Comparison of ENCODE assay signal across 15 cellular contexts in genomic region chr17:75373290-75373689, GRCh38. TPM values are rescaled to one million over a fixed set of nuclear protein-coding genes. Genes with fewer than 3 reads are reported as not detected.
DNase-seq lines count a peak whose midpoint lies in the region; ATAC-seq and TF ChIP-seq lines count a peak whose summit lies in the region.
"Had no signal": no experiment of that assay in that cellular context is flagged by ENCODE, and none has a peak within 500 bp of the region (broad histone marks: within the 10 kb centered on the region; RNA-seq: fewer than 3 reads in every experiment).

No MANE protein-coding gene starts in this region.

- no peak for DNase-seq in activated T-cell treated with anti-CD3 and anti-CD28 coated beads, Interleukin-2, amount 50 U/mL, for 72 hours
- no peak for DNase-seq in activated T-cell treated with anti-CD3 and anti-CD28 coated beads, Interleukin-2, amount 50 U/mL, for 4 hours
- DNase-seq in GM23338 (ENCODE audit: low spot score) = no peak
- no peak for DNase-seq in heart left ventricle
- DNase-seq in stimulated activated naive B cell treated with anti-CD40 and anti-IgM and Interleukin-4, amounts not matched to agents 10 μg/mL and 1 μg/mL and 100 μg/mL, for 72 hours = no peak
- no peak for DNase-seq in NK-92 treated with Interleukin-12 subunit alpha and Interleukin-12 subunit beta, amount 100 ng/mL, for 24 hours (lab: John Stamatoyannopoulos, UW)
- DNase-seq: BE2C, DMS79 treated with DMSO at 0.1 percent for 48 hours, NCI-H1105, NCI-H2107, NCI-H510A, NCI-H748 treated with DMSO at 0.1 percent for 48 hours, PC-9 had no signal

- no peak overlapping the region for H3K4me2 ChIP-seq in GM23338
- H3K4me2 ChIP-seq: PC-9 had no signal

- H3F3A ChIP-seq in GM23338 (replicated peaks; ENCODE audit: low read depth) = 0 out of 2 replicates have a peak, but pooled peaks cover 5% of the 10 kb centered on the region

- peaks cover 68% of the 10 kb centered on the region for H3K4me1 Mint-ChIP-seq in activated T-cell treated with anti-CD3 and anti-CD28 coated beads, Interleukin-2, amount 50 U/mL, for 72 hours (ENCODE audit: low read depth)
- H3K4me1 Mint-ChIP-seq in activated T-cell treated with anti-CD3 and anti-CD28 coated beads, Interleukin-2, amount 50 U/mL, for 4 hours (ENCODE audit: low read depth) = peaks cover 61% of the 10 kb centered on the region
- peaks cover 23% of the 10 kb centered on the region for H3K4me1 Mint-ChIP-seq in GM23338
- H3K4me1 Mint-ChIP-seq in stimulated activated naive B cell treated with anti-CD40 and anti-IgM and Interleukin-4, amounts not matched to agents 10 μg/mL and 1 μg/mL and 100 μg/mL, for 72 hours = peaks cover 45 to 86% of the 10 kb centered on the region in 2 donors

- TF ChIP-seq CTCF in GM23338 (conservative IDR thresholded peaks at IDR 0.05; ENCODE audit: low read depth in 2 of 2) = no peak
- TF ChIP-seq CTCF in heart left ventricle (IDR thresholded peaks at IDR 0.05) = no peak

- no peak overlapping the region for H3K4me3 Mint-ChIP-seq in activated T-cell treated with anti-CD3 and anti-CD28 coated beads, Interleukin-2, amount 50 U/mL, for 72 hours
- H3K4me3 Mint-ChIP-seq in activated T-cell treated with anti-CD3 and anti-CD28 coated beads, Interleukin-2, amount 50 U/mL, for 4 hours = no peak overlapping the region
- H3K4me3 Mint-ChIP-seq in GM23338 = no peak overlapping the region
- peak overlapping the region in 1 of 2 donors; percentile 14 for H3K4me3 Mint-ChIP-seq in stimulated activated naive B cell treated with anti-CD40 and anti-IgM and Interleukin-4, amounts not matched to agents 10 μg/mL and 1 μg/mL and 100 μg/mL, for 72 hours

- H3K27me3 ChIP-seq in GM23338 (ENCODE audit: insufficient read depth) (no peaks in the 10 kb centered on the region), heart left ventricle (no peaks in the 10 kb centered on the region)
- H3K27me3 ChIP-seq: BE2C had no signal

- H4K20me1 ChIP-seq in GM23338 (replicated peaks; ENCODE audit: insufficient read depth) = peaks cover 56% of the 10 kb centered on the region

- H3K9me3 ChIP-seq in heart left ventricle = no peaks in the 10 kb centered on the region
- H3K9me3 ChIP-seq: BE2C had no signal

- intact Hi-C loops in heart left ventricle (cut with DNase I) = no loop called here

- H2AFZ ChIP-seq in GM23338 = no peak overlapping the region
- H2AFZ ChIP-seq: PC-9 had no signal

- no peak for TF ChIP-seq POLR2A in heart left ventricle (IDR thresholded peaks at IDR 0.05)

- H3K79me2 ChIP-seq in GM23338 (replicated peaks; ENCODE audit: insufficient read depth) = peaks cover 100% of the 10 kb centered on the region

- H3K27ac Mint-ChIP-seq in activated T-cell treated with anti-CD3 and anti-CD28 coated beads, Interleukin-2, amount 50 U/mL, for 72 hours = peak overlapping the region; percentile 49
- no peak overlapping the region for H3K27ac Mint-ChIP-seq in GM23338
- H3K27ac Mint-ChIP-seq in stimulated activated naive B cell treated with anti-CD40 and anti-IgM and Interleukin-4, amounts not matched to agents 10 μg/mL and 1 μg/mL and 100 μg/mL, for 72 hours = peak overlapping the region; percentile 9

- no peaks in the 10 kb centered on the region for H3K9me3 Mint-ChIP-seq in activated T-cell treated with anti-CD3 and anti-CD28 coated beads, Interleukin-2, amount 50 U/mL, for 72 hours
- no peaks in the 10 kb centered on the region for H3K9me3 Mint-ChIP-seq in activated T-cell treated with anti-CD3 and anti-CD28 coated beads, Interleukin-2, amount 50 U/mL, for 4 hours
- no peaks in the 10 kb centered on the region for H3K9me3 Mint-ChIP-seq in GM23338
- H3K9me3 Mint-ChIP-seq in stimulated activated naive B cell treated with anti-CD40 and anti-IgM and Interleukin-4, amounts not matched to agents 10 μg/mL and 1 μg/mL and 100 μg/mL, for 72 hours = no peaks in the 10 kb centered on the region

- H3K4me3 ChIP-seq in GM23338 (no peak overlapping the region), heart left ventricle (no peak overlapping the region)
- H3K4me3 ChIP-seq: K562, PC-9 had no signal

- no peaks in the 10 kb centered on the region for H3K27me3 Mint-ChIP-seq in activated T-cell treated with anti-CD3 and anti-CD28 coated beads, Interleukin-2, amount 50 U/mL, for 72 hours (ENCODE audit: low read depth)
- no peaks in the 10 kb centered on the region for H3K27me3 Mint-ChIP-seq in activated T-cell treated with anti-CD3 and anti-CD28 coated beads, Interleukin-2, amount 50 U/mL, for 4 hours (ENCODE audit: low read depth)
- H3K27me3 Mint-ChIP-seq in GM23338 (ENCODE audit: insufficient read depth, low read depth, poor library complexity) = no peaks in the 10 kb centered on the region
- H3K27me3 Mint-ChIP-seq in stimulated activated naive B cell treated with anti-CD40 and anti-IgM and Interleukin-4, amounts not matched to agents 10 μg/mL and 1 μg/mL and 100 μg/mL, for 72 hours = no peaks in the 10 kb centered on the region

- H3K9me2 ChIP-seq in GM23338 (ENCODE audit: insufficient read depth) = no peaks in the 10 kb centered on the region

- peaks cover 3 to 4% of the 10 kb centered on the region in 2 donors for H3K36me3 Mint-ChIP-seq in activated T-cell treated with anti-CD3 and anti-CD28 coated beads, Interleukin-2, amount 50 U/mL, for 72 hours (ENCODE audit: insufficient read depth in 2 of 2)
- peaks cover 26% of the 10 kb centered on the region for H3K36me3 Mint-ChIP-seq in activated T-cell treated with anti-CD3 and anti-CD28 coated beads, Interleukin-2, amount 50 U/mL, for 4 hours (ENCODE audit: insufficient read depth)
- H3K36me3 Mint-ChIP-seq in GM23338 (ENCODE audit: low read depth) = peaks cover 12% of the 10 kb centered on the region; the same call in 2 of the 3 replicates
- peaks cover 52 to 54% of the 10 kb centered on the region in 2 donors for H3K36me3 Mint-ChIP-seq in stimulated activated naive B cell treated with anti-CD40 and anti-IgM and Interleukin-4, amounts not matched to agents 10 μg/mL and 1 μg/mL and 100 μg/mL, for 72 hours

- H3K36me3 ChIP-seq in GM23338 (ENCODE audit: insufficient read depth) = no peaks in the 10 kb centered on the region
- H3K36me3 ChIP-seq in heart left ventricle = peaks cover 0 to 29% (median 12%) of the 10 kb centered on the region in 9 donors

- H3K27ac ChIP-seq in GM23338 (ENCODE audit: low read depth) (0 out of 2 replicates have a peak overlapping the region, but pooled peaks have one; percentile 19), heart left ventricle (no peak overlapping the region)
- H3K27ac ChIP-seq: PC-9 had no signal

- 36 to 53% (median 44%) methylated on average over 4 of the region's 4 CpGs for WGBS in heart left ventricle, 4 donors

- peaks cover 37% of the 10 kb centered on the region for H3K4me1 ChIP-seq in GM23338 (ENCODE audit: insufficient read depth)
- peaks cover 3 to 54% (median 27%) of the 10 kb centered on the region in 12 donors for H3K4me1 ChIP-seq in heart left ventricle

- no peak for ATAC-seq in activated T-cell treated with anti-CD3 and anti-CD28 coated beads, Interleukin-2, amount 50 U/mL, for 72 hours (replicated peaks in 1 of 2)
- ATAC-seq in activated T-cell treated with anti-CD3 and anti-CD28 coated beads, Interleukin-2, amount 50 U/mL, for 4 hours = no peak
- ATAC-seq in GM23338 = no peak
- ATAC-seq in heart left ventricle = peak; percentile 43 to 83 (median 62)
- no peak for ATAC-seq in stimulated activated naive B cell treated with anti-CD40 and anti-IgM and Interleukin-4, amounts not matched to agents 10 μg/mL and 1 μg/mL and 100 μg/mL, for 72 hours (replicated peaks)
- no peak for ATAC-seq in GM21360 (IDR thresholded peaks at IDR 0.05; ENCODE audit: unreplicated experiment)
- ATAC-seq: K562 had no signal

TF ChIP-seq in GM23338, 12 proteins besides CTCF, POLR2A, EP300 and RAD21:
- TF ChIP-seq CREB1 (CRISPR knock-in tag; IDR thresholded peaks at IDR 0.05; ENCODE audit: low read depth) (no peak), EZH2phosphoT487 (IDR thresholded peaks at IDR 0.05; ENCODE audit: unreplicated experiment) (no peak)

RNA-seq across cellular contexts. Expression of gene GRB2, which starts 32.2 kb away (rescaled TPM):
- total RNA-seq in activated T-cell treated with anti-CD3 and anti-CD28 coated beads, Interleukin-2, amount 50 U/mL, for 72 hours = 100 to 1,000 TPM; 209 to 218 TPM
- 100 to 1,000 TPM; 186 to 210 (median 207) TPM for total RNA-seq in activated T-cell treated with anti-CD3 and anti-CD28 coated beads, Interleukin-2, amount 50 U/mL, for 4 hours
- total RNA-seq in GM23338 (2014; rRNA removed; shearing (Covaris generic)) = 112 and 121 TPM in 2 replicates
- polyA plus RNA-seq in GM23338 (2016; fragmentation: Nextera tagmentation; extraction: Ambion mirVana) (89.0 and 99.9 TPM in 2 replicates), heart left ventricle (10 to 100 TPM; 24.5 to 68.2 TPM)
- 100 to 1,000 TPM in 2 of 9 donors, 10 to 100 TPM in 7; 37.2 to 145 (median 67.7) TPM for total RNA-seq in heart left ventricle

Comparison
In these comparisons a context has a peak if more than half of its experiments do, and no peak if none do; other contexts are left out.
1. ATAC-seq: peak in heart left ventricle (4 of 4); none in activated T-cell treated with anti-CD3 and anti-CD28 coated beads, Interleukin-2, amount 50 U/mL, for 72 hours (0 of 2), activated T-cell treated with anti-CD3 and anti-CD28 coated beads, Interleukin-2, amount 50 U/mL, for 4 hours (0 of 2), GM23338 (single experiment), stimulated activated naive B cell treated with anti-CD40 and anti-IgM and Interleukin-4, amounts not matched to agents 10 μg/mL and 1 μg/mL and 100 μg/mL, for 72 hours (0 of 2) and GM21360 (single experiment).